In genomic region chr1:2274968-2275475, GRCh38 we compare ENCODE assay signal across 11 cellular contexts. TPM values are rescaled to one million over a fixed set of nuclear protein-coding genes. Genes with fewer than 3 reads are reported as not detected.
DNase-seq lines count a peak whose midpoint lies in the region; ATAC-seq and TF ChIP-seq lines count a peak whose summit lies in the region.
"Had no signal": no experiment of that assay in that cellular context is flagged by ENCODE, and none has a peak within 500 bp of the region (broad histone marks: within the 10 kb centered on the region; RNA-seq: fewer than 3 reads in every experiment).

No MANE protein-coding gene starts in this region.

- H3K27ac Mint-ChIP-seq in activated naive CD4-positive, alpha-beta T cell treated with anti-CD3 and anti-CD28 coated beads, Interleukin-2, amount 50 U/mL, for 72 hours, result peak overlapping the region; percentile 74 to 93
- H3K27ac Mint-ChIP-seq in stimulated activated effector memory CD8-positive, alpha-beta T cell treated with anti-CD3 and anti-CD28 coated beads, Interleukin-12 subunit alpha, Interleukin-12 subunit beta, amount 100 ng/mL, for 72 hours, result peak overlapping the region; percentile 40

- H3K4me1 Mint-ChIP-seq in stimulated activated effector memory CD8-positive, alpha-beta T cell treated with anti-CD3 and anti-CD28 coated beads, Interleukin-12 subunit alpha, Interleukin-12 subunit beta, amount 100 ng/mL, for 72 hours, result peaks cover 56% of the 10 kb centered on the region

- no peak for TF ChIP-seq CTCF in GM20000 (IDR thresholded peaks at IDR 0.05; ENCODE audit: extremely low read depth, missing control alignments)

- H3K36me3 Mint-ChIP-seq in activated naive CD4-positive, alpha-beta T cell treated with anti-CD3 and anti-CD28 coated beads, Interleukin-2, amount 50 U/mL, for 72 hours, result peaks cover 5 to 12% of the 10 kb centered on the region in 2 donors
- H3K36me3 Mint-ChIP-seq in stimulated activated effector memory CD8-positive, alpha-beta T cell treated with anti-CD3 and anti-CD28 coated beads, Interleukin-12 subunit alpha, Interleukin-12 subunit beta, amount 100 ng/mL, for 72 hours, result no peaks in the 10 kb centered on the region

- ATAC-seq in activated naive CD4-positive, alpha-beta T cell treated with anti-CD3 and anti-CD28 coated beads, Interleukin-2, amount 50 U/mL, for 72 hours, result peak in 1 of 2 donors; percentile 57
- no peak for ATAC-seq in stimulated activated effector memory CD8-positive, alpha-beta T cell treated with anti-CD3 and anti-CD28 coated beads, Interleukin-12 subunit alpha, Interleukin-12 subunit beta, amount 100 ng/mL, for 72 hours

- no peak overlapping the region for H3K4me3 Mint-ChIP-seq in stimulated activated effector memory CD8-positive, alpha-beta T cell treated with anti-CD3 and anti-CD28 coated beads, Interleukin-12 subunit alpha, Interleukin-12 subunit beta, amount 100 ng/mL, for 72 hours

- H3K9me3 Mint-ChIP-seq in activated naive CD4-positive, alpha-beta T cell treated with anti-CD3 and anti-CD28 coated beads, Interleukin-2, amount 50 U/mL, for 72 hours, result no peaks in the 10 kb centered on the region
- no peaks in the 10 kb centered on the region for H3K9me3 Mint-ChIP-seq in stimulated activated effector memory CD8-positive, alpha-beta T cell treated with anti-CD3 and anti-CD28 coated beads, Interleukin-12 subunit alpha, Interleukin-12 subunit beta, amount 100 ng/mL, for 72 hours

- DNase-seq in GM20000 (ENCODE audit: low spot score), result peak; percentile 70
- no peak for DNase-seq in activated naive CD4-positive, alpha-beta T cell treated with anti-CD3 and anti-CD28 coated beads, Interleukin-2, amount 50 U/mL, for 72 hours (ENCODE audit: low spot score in 2 of 2)
- DNase-seq in left kidney (ENCODE audit: low read depth, low spot score), result peak; percentile 37
- no peak for DNase-seq in stimulated activated effector memory CD8-positive, alpha-beta T cell treated with anti-CD3 and anti-CD28 coated beads, Interleukin-12 subunit alpha, Interleukin-12 subunit beta, amount 100 ng/mL, for 72 hours (ENCODE audit: low spot score in 2 of 2)
- no peak for DNase-seq in hypothalamus (lab: John Stamatoyannopoulos, UW)
- no peak for DNase-seq in T1000 (lab: John Stamatoyannopoulos, UW)
- DNase-seq in DMS153 (lab: John Stamatoyannopoulos, UW), result no peak
- no peak for DNase-seq in OCI-M1 (lab: John Stamatoyannopoulos, UW)
- DNase-seq: activated gamma-delta T cell, NCI-H1694 treated with DMSO at 0.1 percent for 48 hours, nucleus accumbens had no signal

RNA-seq across cellular contexts. Expression of gene SKI, which starts 46.9 kb away (rescaled TPM):
- 10 to 100 TPM; 26.6 to 43.8 TPM for total RNA-seq in activated naive CD4-positive, alpha-beta T cell treated with anti-CD3 and anti-CD28 coated beads, Interleukin-2, amount 50 U/mL, for 72 hours

Comparison
In these comparisons a context has a peak if more than half of its experiments do, and no peak if none do; other contexts are left out.
1. DNase-seq: peak in GM20000 (single experiment) and left kidney (single experiment); none in activated naive CD4-positive, alpha-beta T cell treated with anti-CD3 and anti-CD28 coated beads, Interleukin-2, amount 50 U/mL, for 72 hours (0 of 2), stimulated activated effector memory CD8-positive, alpha-beta T cell treated with anti-CD3 and anti-CD28 coated beads, Interleukin-12 subunit alpha, Interleukin-12 subunit beta, amount 100 ng/mL, for 72 hours (0 of 2), hypothalamus (0 of 51), T1000 (single experiment), DMS153 (single experiment) and OCI-M1 (single experiment).